In the genomic region with DNA sequence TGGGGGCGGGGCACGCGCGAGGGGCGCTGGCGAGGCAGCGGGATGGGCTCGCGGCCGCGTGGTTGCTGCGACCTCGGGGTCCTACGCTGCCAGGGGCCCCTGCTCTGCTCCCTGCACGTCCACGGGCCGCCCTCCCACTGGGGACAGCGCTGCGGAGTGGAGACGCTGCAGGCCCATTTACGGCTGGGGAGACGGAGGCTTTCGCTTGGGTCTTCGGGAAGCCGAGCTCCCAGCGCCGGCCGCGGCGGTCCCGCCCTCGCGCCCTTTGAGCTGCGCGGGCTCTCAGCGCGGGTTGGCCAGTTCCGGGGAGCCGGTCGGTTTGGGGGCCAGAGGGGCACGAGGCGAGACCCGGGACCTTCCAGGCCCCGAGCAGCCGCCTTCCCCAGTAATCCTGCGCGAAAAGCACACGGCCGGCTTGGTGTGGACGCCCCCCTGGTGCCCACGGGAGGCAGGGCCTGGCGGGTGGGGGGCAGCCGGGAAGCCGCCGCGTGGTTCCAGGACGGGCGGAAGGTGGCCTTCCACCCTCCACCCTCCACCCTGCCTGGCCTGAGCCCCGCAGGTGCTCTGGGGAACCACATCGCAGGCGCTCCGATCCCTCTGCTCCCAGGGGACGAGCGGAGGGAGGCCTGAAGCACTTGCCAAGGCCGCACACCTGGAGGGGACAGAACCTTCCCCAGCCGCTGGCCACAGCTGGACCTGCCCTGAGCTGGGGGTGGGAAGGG, we compare ENCODE assay signal across 8 cellular contexts. TPM values are rescaled to one million over a fixed set of nuclear protein-coding genes. Genes with fewer than 3 reads are reported as not detected.
A peak's percentile ranks its signal among the peaks of the same experiment; 100 is the strongest.
DNase-seq lines count a peak whose midpoint lies in the region; ATAC-seq and TF ChIP-seq lines count a peak whose summit lies in the region.

No MANE protein-coding gene starts in this region.

- TF ChIP-seq EP300 in gastroesophageal sphincter (IDR thresholded peaks at IDR 0.05) = no peak

- no peaks in the 10 kb centered on the region for H3K27me3 Mint-ChIP-seq in activated CD8-positive, alpha-beta memory T cell treated with anti-CD3 and anti-CD28 coated beads, Interleukin-2, amount 10 ng/mL, durations not matched to agents 7 days and 5 days

- no peak; the same call in 1 of the 2 replicates for TF ChIP-seq POLR2A in IMR-90 (IDR thresholded peaks at IDR 0.05; ENCODE audit: low read depth, low read length)
- TF ChIP-seq POLR2A in gastroesophageal sphincter (IDR thresholded peaks at IDR 0.05) = peak; percentile 40 to 64

- CTCF ChIA-PET in IMR-90 (lab: Yijun Ruan, JAX) = interaction anchor here (0.7 kb wide), 1 partner anchor 47 kb away, joined by 3 read pairs; no protein-coding TSS in a partner anchor
- CTCF ChIA-PET in activated CD8-positive, alpha-beta memory T cell treated with anti-CD3 and anti-CD28 coated beads, Interleukin-2, amount 10 ng/mL, durations not matched to agents 7 days and 5 days (lab: Charles Lee) = interaction anchor here (0.8 to 1.8 kb wide), 9 partner anchors 21 to 375 kb away, joined by 3 to 19 read pairs (median 4); partner anchors contain the start of genes FAAP20, MORN1, RER1 and TNFRSF14

- peak overlapping the region; percentile 49 for H3K56ac ChIP-seq in IMR-90 (ENCODE audit: extremely low read depth, insufficient read depth, low read length)

- peak overlapping the region; percentile 91; the same call in 1 of the 2 replicates for H3K23ac ChIP-seq in IMR-90 (ENCODE audit: low read depth, low read length)

- H4K8ac ChIP-seq in IMR-90 (ENCODE audit: low read depth in 2 of 2, low read length in 2 of 2) = peak overlapping the region; percentile 72 to 88; a peak in 3 of 4 replicates

- peak overlapping the region; percentile 92 for H2BK5ac ChIP-seq in IMR-90 (ENCODE audit: low read depth, low read length, poor library complexity, severe bottlenecking)

- H3K4me3 ChIP-seq in IMR-90 (ENCODE audit: insufficient read depth, low read depth, low read length) = peak overlapping the region; percentile 91
- H3K4me3 ChIP-seq in gastroesophageal sphincter = peak overlapping the region; percentile 41 to 91
- H3K4me3 ChIP-seq in psoas muscle = peak overlapping the region; percentile 100

- H3K36me3 Mint-ChIP-seq in activated CD8-positive, alpha-beta memory T cell treated with anti-CD3 and anti-CD28 coated beads, Interleukin-2, amount 10 ng/mL, durations not matched to agents 7 days and 5 days = no peaks in the 10 kb centered on the region

- ATAC-seq in activated CD4-positive, CD25-positive, alpha-beta regulatory T cell treated with anti-CD3 and anti-CD28 coated beads, Interleukin-2, amount 50 U/mL, for 24 hours = peak; percentile 30 to 34
- ATAC-seq in GM21717 (IDR thresholded peaks at IDR 0.05; ENCODE audit: unreplicated experiment) = peak; percentile 18
- ATAC-seq in IMR-90 (ENCODE audit: low read depth) = peak; percentile 59
- peak; percentile 46 for ATAC-seq in activated CD8-positive, alpha-beta memory T cell treated with anti-CD3 and anti-CD28 coated beads, Interleukin-2, amount 10 ng/mL, durations not matched to agents 7 days and 5 days
- ATAC-seq in gastroesophageal sphincter = peak; percentile 77
- ATAC-seq in psoas muscle = peak in 3 of 4 donors; percentile 6 to 52 (median 44)

- H3K18ac ChIP-seq in IMR-90 (ENCODE audit: low read depth, low read length) = no peak overlapping the region

- H3K36me3 ChIP-seq in IMR-90 (ENCODE audit: control insufficient read depth, insufficient read depth, low read length) (peaks cover 8% of the 10 kb centered on the region; the same call in 1 of the 2 replicates), gastroesophageal sphincter (peaks cover 0 to 23% of the 10 kb centered on the region in 2 donors), psoas muscle (ENCODE audit: insufficient read depth in 1 of 2, low read depth in 1 of 2) (peaks cover 0 to 20% of the 10 kb centered on the region in 2 donors)

- H4K5ac ChIP-seq in IMR-90 (ENCODE audit: low read depth, low read length) = peak overlapping the region; percentile 51; the same call in 1 of the 2 replicates

- in situ Hi-C loops in IMR-90 (cut with MboI; ENCODE audit: low sequenced_read_pairs) = loop anchor here (5.0 to 25.0 kb wide), 3 partner anchors 129 to 1009 kb away; no protein-coding TSS in a partner anchor

- peaks cover 11 to 31% of the 10 kb centered on the region in 2 experiments for H3K79me1 ChIP-seq in IMR-90 (ENCODE audit: low read depth in 1 of 2, low read length in 2 of 2)

- peak overlapping the region; percentile 100 for H2AFZ ChIP-seq in IMR-90 (replicated peaks; ENCODE audit: low read length, poor library complexity)

- H3K9me3 Mint-ChIP-seq in activated CD8-positive, alpha-beta memory T cell treated with anti-CD3 and anti-CD28 coated beads, Interleukin-2, amount 10 ng/mL, durations not matched to agents 7 days and 5 days (ENCODE audit: low read depth) = no peaks in the 10 kb centered on the region

- POLR2A ChIA-PET in IMR-90 (lab: Charles Lee; ENCODE audit: unreplicated experiment) = no interaction called here

- no peaks in the 10 kb centered on the region for H4K20me1 ChIP-seq in IMR-90 (ENCODE audit: insufficient read depth, low read length)

- H3K4me1 Mint-ChIP-seq in activated CD8-positive, alpha-beta memory T cell treated with anti-CD3 and anti-CD28 coated beads, Interleukin-2, amount 10 ng/mL, durations not matched to agents 7 days and 5 days = peaks cover 43% of the 10 kb centered on the region

- H3K4ac ChIP-seq in IMR-90 (ENCODE audit: low read depth, low read length) = peak overlapping the region; percentile 97

- H3K4me1 ChIP-seq in IMR-90 (ENCODE audit: control insufficient read depth, insufficient read depth, low read length) (peaks cover 12% of the 10 kb centered on the region), gastroesophageal sphincter (peaks cover 0 to 32% (median 24%) of the 10 kb centered on the region in 3 donors), psoas muscle (peaks cover 19% of the 10 kb centered on the region)

- intact Hi-C loops in IMR-90 (cut with micrococcal nuclease) = loop anchor here (5.0 to 10.0 kb wide), 3 partner anchors 114 to 902 kb away; partner anchors contain the start of gene PANK4
- intact Hi-C loops in psoas muscle (cut with DNase I) = loop anchor here (5.0 to 10.0 kb wide), 3 partner anchors 114 to 232 kb away; partner anchors contain the start of genes HES5 (in 1 of the 2) and PANK4 (in 1 of the 2)
- intact Hi-C loops in posterior cingulate gyrus (cut with DNase I) = loop anchor here (2.0 to 10.0 kb wide), 3 partner anchors 114 to 1012 kb away; partner anchors contain the start of genes PANK4 and PRXL2B

- H2BK20ac ChIP-seq in IMR-90 (ENCODE audit: low read depth, low read length) = no peak overlapping the region

- TF ChIP-seq CTCF in IMR-90 (conservative IDR thresholded peaks at IDR 0.05; ENCODE audit: low read depth, low read length) (no peak), gastroesophageal sphincter (IDR thresholded peaks at IDR 0.05) (peak in 3 of 4 experiments; percentile 7 to 24 (median 7)), psoas muscle (IDR thresholded peaks at IDR 0.05) (no peak)

- no peaks in the 10 kb centered on the region for H3K9me3 ChIP-seq in IMR-90 (ENCODE audit: control insufficient read depth, insufficient read depth, low read length)
- no peaks in the 10 kb centered on the region for H3K9me3 ChIP-seq in gastroesophageal sphincter
- H3K9me3 ChIP-seq in psoas muscle = no peaks in the 10 kb centered on the region

- peak overlapping the region; percentile 87 for H2AK5ac ChIP-seq in IMR-90 (ENCODE audit: low read depth, low read length)

- H2AK9ac ChIP-seq in IMR-90 (replicated peaks; ENCODE audit: low read depth, low read length, poor library complexity) = peak overlapping the region; percentile 99

- TF ChIP-seq RAD21 in IMR-90 (IDR thresholded peaks at IDR 0.05; ENCODE audit: low read length) = no peak

- no peaks in the 10 kb centered on the region for H3K9me1 ChIP-seq in IMR-90 (ENCODE audit: insufficient read depth, low read length)

- H3K27me3 ChIP-seq in IMR-90 (ENCODE audit: control insufficient read depth, insufficient read depth, low read length) (no peaks in the 10 kb centered on the region; the same call in 1 of the 2 replicates), gastroesophageal sphincter (peaks cover 23% of the 10 kb centered on the region), psoas muscle (ENCODE audit: insufficient read depth in 3 of 3, low read length in 2 of 3) (peaks cover 0 to 18% (median 7%) of the 10 kb centered on the region in 3 donors)

- H3K27ac ChIP-seq in IMR-90 (ENCODE audit: insufficient read depth, low read length) = peak overlapping the region; percentile 84
- peak overlapping the region; percentile 70 to 96 (median 90) for H3K27ac ChIP-seq in gastroesophageal sphincter
- peak overlapping the region; percentile 91 for H3K27ac ChIP-seq in psoas muscle

- peak overlapping the region; percentile 77 for H3K9ac ChIP-seq in IMR-90 (ENCODE audit: low read depth, low read length)

- no peak overlapping the region; the same call in 2 of the 3 replicates for H2BK15ac ChIP-seq in IMR-90 (ENCODE audit: low read depth, low read length)

- no TSS peak for BruUV-seq in IMR-90 (replicated peaks; lab: Mats Ljungman, UMichigan)

- peak overlapping the region; percentile 72; the same call in 1 of the 2 replicates for H2BK120ac ChIP-seq in IMR-90 (ENCODE audit: low read depth, low read length)

- WGBS in IMR-90 (ENCODE audit: extremely low coverage in 2 of 2, insufficient read length in 1 of 2), 2 experiments = 6% methylated on average over 32 of the region's 66 CpGs; no CpG with 5 or more reads in 1 of the 2 experiments
- no CpG with 5 or more reads among the region's 66 CpGs for WGBS in gastroesophageal sphincter (ENCODE audit: low coverage in 1 of 2), 2 donors
- 2 to 4% (median 4%) methylated on average over 40 to 66 of the region's 66 CpGs for WGBS in psoas muscle, 3 donors

- H3K4me3 Mint-ChIP-seq in activated CD8-positive, alpha-beta memory T cell treated with anti-CD3 and anti-CD28 coated beads, Interleukin-2, amount 10 ng/mL, durations not matched to agents 7 days and 5 days = peak overlapping the region; percentile 81

- peak overlapping the region; percentile 96 for H4K91ac ChIP-seq in IMR-90 (ENCODE audit: insufficient read depth, low read depth, low read length)

- peak overlapping the region; percentile 73 for H3K4me2 ChIP-seq in IMR-90 (ENCODE audit: low read depth, low read length)

- peak overlapping the region; percentile 89 for H3K14ac ChIP-seq in IMR-90 (replicated peaks; ENCODE audit: low read depth, low read length)

- H3K27ac Mint-ChIP-seq in activated CD8-positive, alpha-beta memory T cell treated with anti-CD3 and anti-CD28 coated beads, Interleukin-2, amount 10 ng/mL, durations not matched to agents 7 days and 5 days = peak overlapping the region; percentile 95

- dilution Hi-C loops in IMR-90 (cut with HindIII; ENCODE audit: low sequenced_read_pairs, unreplicated experiment) = no loop called here

- DNase-seq in activated CD4-positive, CD25-positive, alpha-beta regulatory T cell (lab: John Stamatoyannopoulos, UW) = no peak
- DNase-seq in IMR-90 = peak; percentile 31
- DNase-seq in activated CD8-positive, alpha-beta memory T cell treated with anti-CD3 and anti-CD28 coated beads, Interleukin-2, amount 10 ng/mL, durations not matched to agents 7 days and 5 days = peak; percentile 55
- peak in 1 of 2 donors; percentile 39 for DNase-seq in psoas muscle
- DNase-seq in posterior cingulate gyrus = no peak

RNA-seq across cellular contexts. Expression of gene PEX10, which starts 0.6 kb away (rescaled TPM):
- total RNA-seq in IMR-90 (2012; rRNA removed) (18.9 and 19.7 TPM in 2 replicates), gastroesophageal sphincter (10 to 100 TPM; 18.2 to 30.0 (median 21.6) TPM), psoas muscle (10 to 100 TPM; 14.1 to 19.7 (median 17.1) TPM)
- polyA plus RNA-seq in IMR-90 (2012; rRNA removed) (16.9 and 19.4 TPM in 2 replicates), psoas muscle (10 to 100 TPM; 12.6 to 18.4 (median 16.2) TPM)
- 16.4 and 25.8 TPM in 2 replicates for polyA plus RNA-seq in IMR-90 (2012; cell fraction: cytosol; rRNA removed)
- polyA plus RNA-seq in IMR-90 (2012; cell fraction: nucleus; rRNA removed; ENCODE audit: low replicate concordance) = 21.3 and 37.5 TPM in 2 replicates
- total RNA-seq in activated CD8-positive, alpha-beta memory T cell treated with anti-CD3 and anti-CD28 coated beads, Interleukin-2, amount 10 ng/mL, durations not matched to agents 7 days and 5 days = 10 to 100 TPM in 1 of 2 experiments, 1 to 10 TPM in 1; 8.7 to 12.3 TPM

RNA-seq across cellular contexts. Expression of gene RER1, which starts 21.3 kb away (rescaled TPM):
- total RNA-seq in IMR-90 (2012; rRNA removed) (47.1 and 51.7 TPM in 2 replicates), gastroesophageal sphincter (10 to 100 TPM; 54.4 to 78.6 (median 69.8) TPM), psoas muscle (10 to 100 TPM; 71.1 to 97.6 (median 86.7) TPM)
- polyA plus RNA-seq in IMR-90 (2012; rRNA removed) (232 and 240 TPM in 2 replicates), psoas muscle (100 to 1,000 TPM in 1 of 3 donors, 10 to 100 TPM in 2; 68.8 to 119 (median 91.3) TPM)
- polyA plus RNA-seq in IMR-90 (2012; cell fraction: cytosol; rRNA removed) = 56.5 and 249 TPM in 2 replicates
- polyA plus RNA-seq in IMR-90 (2012; cell fraction: nucleus; rRNA removed; ENCODE audit: low replicate concordance) = 139 and 335 TPM in 2 replicates
- total RNA-seq in activated CD8-positive, alpha-beta memory T cell treated with anti-CD3 and anti-CD28 coated beads, Interleukin-2, amount 10 ng/mL, durations not matched to agents 7 days and 5 days = 100 to 1,000 TPM; 146 to 174 TPM

RNA-seq across cellular contexts. Expression of gene MORN1, which starts 21.6 kb away (rescaled TPM):
- 3.0 and 3.6 TPM in 2 replicates for total RNA-seq in IMR-90 (2012; rRNA removed)
- 3.5 and 4.2 TPM in 2 replicates for polyA plus RNA-seq in IMR-90 (2012; rRNA removed)
- 2.4 and 3.1 TPM in 2 replicates for polyA plus RNA-seq in IMR-90 (2012; cell fraction: cytosol; rRNA removed)
- polyA plus RNA-seq in IMR-90 (2012; cell fraction: nucleus; rRNA removed; ENCODE audit: low replicate concordance) = 12.6 and 13.7 TPM in 2 replicates
- 1 to 10 TPM; 8.0 to 8.5 TPM for total RNA-seq in activated CD8-positive, alpha-beta memory T cell treated with anti-CD3 and anti-CD28 coated beads, Interleukin-2, amount 10 ng/mL, durations not matched to agents 7 days and 5 days
- 10 to 100 TPM in 1 of 4 donors, 1 to 10 TPM in 3; 5.0 to 14.6 (median 9.2) TPM for total RNA-seq in gastroesophageal sphincter
- total RNA-seq in psoas muscle = 1 to 10 TPM; 3.6 to 6.3 (median 4.5) TPM
- 1 to 10 TPM; 1.2 to 7.3 (median 3.1) TPM for polyA plus RNA-seq in psoas muscle

Comparison
In these comparisons a context has a peak if more than half of its experiments do, and no peak if none do; other contexts are left out.
1. ATAC-seq: peak in every context shown above with its lines; median percentile 77 in gastroesophageal sphincter; 59 in IMR-90; 46 in activated CD8-positive, alpha-beta memory T cell treated with anti-CD3 and anti-CD28 coated beads, Interleukin-2, amount 10 ng/mL, durations not matched to agents 7 days and 5 days; 44 in psoas muscle; 32 in activated CD4-positive, CD25-positive, alpha-beta regulatory T cell treated with anti-CD3 and anti-CD28 coated beads, Interleukin-2, amount 50 U/mL, for 24 hours; 18 in GM21717.
2. DNase-seq: peak in IMR-90 (single experiment) and activated CD8-positive, alpha-beta memory T cell treated with anti-CD3 and anti-CD28 coated beads, Interleukin-2, amount 10 ng/mL, durations not matched to agents 7 days and 5 days (single experiment); none in activated CD4-positive, CD25-positive, alpha-beta regulatory T cell (0 of 4) and posterior cingulate gyrus (0 of 10).
3. CTCF ChIP-seq: peak in gastroesophageal sphincter (3 of 4); none in IMR-90 (single experiment) and psoas muscle (single experiment).
4. Peak in every context shown above with its lines, with median percentiles within 50 percentile points of each other: H3K27ac ChIP-seq and H3K4me3 ChIP-seq.